12 cellular contexts compared by ENCODE assay signal in the genomic region with DNA sequence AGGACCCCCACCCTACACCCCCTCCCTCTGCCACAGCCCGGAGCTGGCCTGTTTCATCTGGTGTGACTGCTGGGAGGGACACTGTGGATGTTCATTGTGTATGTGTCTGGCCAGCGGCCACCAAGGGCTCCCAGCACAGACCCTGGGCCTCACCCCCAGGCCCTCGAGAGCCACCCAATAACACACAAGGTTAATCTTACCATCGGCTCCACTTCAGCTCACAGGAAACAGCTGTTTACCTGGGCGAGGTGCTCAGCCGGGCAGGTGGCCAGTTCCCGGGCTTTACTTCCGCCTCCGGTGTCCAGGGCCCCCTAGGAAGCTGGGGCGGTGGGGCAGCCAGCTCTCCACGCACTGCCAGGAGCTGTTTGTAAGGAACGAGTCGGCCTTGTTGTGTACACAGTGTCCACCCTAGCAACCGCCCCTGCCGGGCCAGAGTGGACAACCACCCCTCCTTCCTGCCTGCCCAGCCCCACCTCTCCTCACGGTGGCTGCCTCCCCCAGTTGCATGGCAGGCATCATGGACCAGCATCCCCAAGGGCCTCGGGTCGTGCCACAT. TPM values are rescaled to one million over a fixed set of nuclear protein-coding genes. Genes with fewer than 3 reads are reported as not detected.
DNase-seq lines count a peak whose midpoint lies in the region; ATAC-seq and TF ChIP-seq lines count a peak whose summit lies in the region.
"Had no signal": no experiment of that assay in that cellular context is flagged by ENCODE, and none has a peak within 500 bp of the region (broad histone marks: within the 10 kb centered on the region; RNA-seq: fewer than 3 reads in every experiment).

No MANE protein-coding gene starts in this region.

- intact Hi-C loops in left cardiac atrium (cut with DNase I): no loop called here
- intact Hi-C loops in posterior vena cava (cut with DNase I): no loop called here
- intact Hi-C loops in tibial artery (cut with DNase I; ENCODE audit: low total_unique reads): no loop called here

- no peak overlapping the region for H2BK120ac ChIP-seq in H9 (ENCODE audit: low read depth, low read length, poor library complexity, severe bottlenecking)

- no peak overlapping the region for H4K5ac ChIP-seq in H9 (ENCODE audit: insufficient read length, low read depth, low read length)

- H3K27ac ChIP-seq in H9 (ENCODE audit: insufficient read length, low read depth, low read length): no peak overlapping the region
- H3K27ac ChIP-seq in tibial artery: no peak overlapping the region

- no peaks in the 10 kb centered on the region for H3K36me3 Mint-ChIP-seq in H9 (ENCODE audit: insufficient read depth in 1 of 3, low read depth in 3 of 3)

- WGBS in H9 (ENCODE audit: extremely low coverage, insufficient read length, low lambda C conversion rate): no CpG with 5 or more reads among the region's 18 CpGs

- no peak overlapping the region for H2AFZ ChIP-seq in H9 (ENCODE audit: low read length)

- H3K79me2 ChIP-seq in H9 (ENCODE audit: insufficient read depth, low read length): no peaks in the 10 kb centered on the region

- H4K91ac ChIP-seq in H9 (ENCODE audit: insufficient read length, low read depth, low read length): no peak overlapping the region

- H2BK12ac ChIP-seq in H9 (ENCODE audit: insufficient read length, low read depth, low read length): no peak overlapping the region

- H3K14ac ChIP-seq in H9 (ENCODE audit: insufficient read depth, low read length): no peak overlapping the region

- peaks cover 0 to 14% (median 0%) of the 10 kb centered on the region in 3 donors for H3K36me3 ChIP-seq in tibial artery

- no peak overlapping the region for H3K23ac ChIP-seq in H9 (ENCODE audit: insufficient read length, low read depth, low read length)

- no peaks in the 10 kb centered on the region for H3K9me3 ChIP-seq in H9 (ENCODE audit: control insufficient read depth, low read depth, low read length)
- no peaks in the 10 kb centered on the region for H3K9me3 ChIP-seq in tibial artery

- H3K4me1 Mint-ChIP-seq in H9: peaks cover 7 to 8% of the 10 kb centered on the region in 2 experiments

- no peaks in the 10 kb centered on the region for H3K9me3 Mint-ChIP-seq in H9

- no peak overlapping the region for H2BK20ac ChIP-seq in H9 (ENCODE audit: low read depth, low read length, poor library complexity, severe bottlenecking)

- TF ChIP-seq CTCF in H9 (conservative IDR thresholded peaks at IDR 0.05) (no peak), tibial artery (IDR thresholded peaks at IDR 0.05) (no peak)

- no peaks in the 10 kb centered on the region; the same call in 1 of the 2 replicates for H3K27me3 Mint-ChIP-seq in H9 (ENCODE audit: low read depth)

- ATAC-seq in left cardiac atrium (peak in 1 of 2 donors; percentile 9), GM21360 (IDR thresholded peaks at IDR 0.05; ENCODE audit: unreplicated experiment) (no peak)

- H3K27ac Mint-ChIP-seq in H9: no peak overlapping the region

- no peak overlapping the region for H2AK5ac ChIP-seq in H9 (ENCODE audit: insufficient read length, low read length)

- H3K4me1 ChIP-seq in H9 (ENCODE audit: insufficient read depth, low read length) (no peaks in the 10 kb centered on the region), tibial artery (peaks cover 0 to 18% (median 0%) of the 10 kb centered on the region in 4 donors)

- no peaks in the 10 kb centered on the region for H4K20me1 ChIP-seq in H9 (ENCODE audit: control insufficient read depth, insufficient read depth, insufficient read length)

- no peak overlapping the region for H3K9ac ChIP-seq in H9 (ENCODE audit: extremely low read depth, insufficient read length, low read length)

- H3K4me3 Mint-ChIP-seq in H9: no peak overlapping the region

- H4K8ac ChIP-seq in H9 (replicated peaks; ENCODE audit: insufficient read length, low read depth, low read length): no peak overlapping the region

- H2BK5ac ChIP-seq in H9 (ENCODE audit: insufficient read length, low read length): no peak overlapping the region

- no peak overlapping the region for H3T11ph ChIP-seq in H9 (ENCODE audit: low read length)

- H3K4me2 ChIP-seq in H9 (ENCODE audit: insufficient read depth, insufficient read length, low read length): no peak overlapping the region

- H2BK15ac ChIP-seq in H9 (ENCODE audit: low read depth, low read length): no peak overlapping the region

- H3K18ac ChIP-seq in H9 (ENCODE audit: insufficient read length, low read depth, low read length): no peak overlapping the region

- H3K4me3 ChIP-seq in tibial artery: no peak overlapping the region

- H3K79me1 ChIP-seq in H9 (ENCODE audit: insufficient read depth, low read depth, low read length, poor library complexity, severe bottlenecking): no peaks in the 10 kb centered on the region

- no peak overlapping the region for H3K4ac ChIP-seq in H9 (ENCODE audit: low read depth, low read length)

- H3K27me3 ChIP-seq in H9 (ENCODE audit: insufficient read depth, low read length) (no peaks in the 10 kb centered on the region), tibial artery (no peaks in the 10 kb centered on the region)

- peak; percentile 26 for DNase-seq in H9
- peak; percentile 90 for DNase-seq in NCI-H69 (lab: John Stamatoyannopoulos, UW)
- DNase-seq in left cardiac atrium: peak; percentile 69
- DNase-seq in posterior vena cava (ENCODE audit: low spot score): peak; percentile 90
- DNase-seq in tibial artery: no peak
- no peak for DNase-seq in SIG-M5 (lab: John Stamatoyannopoulos, UW)
- DNase-seq in NCI-H524 (lab: John Stamatoyannopoulos, UW): no peak
- DNase-seq: amniotic stem cell; effector memory CD4-positive, alpha-beta T cell; KBM-7; stimulated activated CD4-positive, alpha-beta T cell treated with anti-CD3 and anti-CD28 coated beads, Interleukin-15, amount 100 ng/mL, for 24 hours had no signal

- H3K56ac ChIP-seq in H9 (ENCODE audit: insufficient read length, low read depth, low read length): no peak overlapping the region

- H3K23me2 ChIP-seq in H9 (ENCODE audit: insufficient read length, low read depth, low read length, poor library complexity, severe bottlenecking): no peaks in the 10 kb centered on the region

RNA-seq across cellular contexts. Expression of a gene that starts 49.5 kb away (rescaled TPM):
- 0.15 TPM in 1 of 2 replicates, not detected in the other for total RNA-seq in H9 (2021)
- total RNA-seq in left cardiac atrium: 1 to 10 TPM; 6.5 to 9.8 TPM
- 100 to 1,000 TPM in 1 of 2 donors, 10 to 100 TPM in 1; 72.2 to 403 TPM for total RNA-seq in posterior vena cava

RNA-seq across cellular contexts. Expression of a gene that starts 58.2 kb away (rescaled TPM):
- total RNA-seq in H9 (2021): 19.0 and 19.1 TPM in 2 replicates
- total RNA-seq in left cardiac atrium: 10 to 100 TPM; 10.5 to 11.1 TPM
- 10 to 100 TPM in 1 of 2 donors, 1 to 10 TPM in 1; 9.3 to 15.7 TPM for total RNA-seq in posterior vena cava

Comparison
In these comparisons a context has a peak if more than half of its experiments do, and no peak if none do; other contexts are left out.
1. DNase-seq: peak in H9 (single experiment), NCI-H69 (single experiment), left cardiac atrium (single experiment) and posterior vena cava (single experiment); none in tibial artery (0 of 2), SIG-M5 (single experiment) and NCI-H524 (0 of 2).
2. RNA of a gene that starts 49.5 kb away (total RNA-seq): 72.2 to 403 TPM in posterior vena cava; 6.5 to 9.8 TPM in left cardiac atrium and 0.15 TPM in H9; every median in the first group is over 4 times any median in the second.